2 cellular contexts compared by ENCODE assay signal in the genomic region with DNA sequence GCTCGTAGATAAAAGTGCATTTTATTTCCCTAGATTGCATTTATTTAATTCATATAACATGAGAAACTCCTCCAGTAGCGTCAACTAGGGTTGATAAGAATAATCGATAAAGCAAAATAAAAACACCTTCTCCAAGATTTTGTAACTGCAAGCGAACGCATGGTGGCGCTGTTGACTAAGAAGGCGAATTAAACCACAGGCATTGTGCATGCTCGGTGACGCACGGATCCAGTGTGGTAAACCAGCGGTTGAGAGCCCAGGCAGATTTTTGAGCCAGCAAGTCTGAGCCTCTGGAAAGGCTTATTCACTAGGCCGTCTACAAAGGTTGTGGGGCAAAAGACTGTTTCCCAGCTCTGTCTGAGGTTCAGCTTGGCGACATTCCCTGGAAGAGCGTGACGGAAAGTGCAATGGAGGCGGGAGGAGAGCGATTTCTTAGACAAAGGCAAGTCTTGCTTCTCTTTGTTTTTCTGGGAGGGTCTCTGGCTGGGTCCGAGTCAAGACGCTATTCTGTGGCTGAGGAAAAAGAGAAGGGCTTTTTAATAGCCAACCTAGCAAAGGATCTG.
TF ChIP-seq lines count a peak whose summit lies in the region.

PCDHB3 (plus strand) TSS at position 231 of the 563 bp plus-strand sequence; CDS start at position 408, 177 bp downstream.

TF ChIP-seq in K562, 482 proteins besides CTCF, POLR2A, EP300 and RAD21 (continued from another document):
- TF ChIP-seq, protein P1, sequence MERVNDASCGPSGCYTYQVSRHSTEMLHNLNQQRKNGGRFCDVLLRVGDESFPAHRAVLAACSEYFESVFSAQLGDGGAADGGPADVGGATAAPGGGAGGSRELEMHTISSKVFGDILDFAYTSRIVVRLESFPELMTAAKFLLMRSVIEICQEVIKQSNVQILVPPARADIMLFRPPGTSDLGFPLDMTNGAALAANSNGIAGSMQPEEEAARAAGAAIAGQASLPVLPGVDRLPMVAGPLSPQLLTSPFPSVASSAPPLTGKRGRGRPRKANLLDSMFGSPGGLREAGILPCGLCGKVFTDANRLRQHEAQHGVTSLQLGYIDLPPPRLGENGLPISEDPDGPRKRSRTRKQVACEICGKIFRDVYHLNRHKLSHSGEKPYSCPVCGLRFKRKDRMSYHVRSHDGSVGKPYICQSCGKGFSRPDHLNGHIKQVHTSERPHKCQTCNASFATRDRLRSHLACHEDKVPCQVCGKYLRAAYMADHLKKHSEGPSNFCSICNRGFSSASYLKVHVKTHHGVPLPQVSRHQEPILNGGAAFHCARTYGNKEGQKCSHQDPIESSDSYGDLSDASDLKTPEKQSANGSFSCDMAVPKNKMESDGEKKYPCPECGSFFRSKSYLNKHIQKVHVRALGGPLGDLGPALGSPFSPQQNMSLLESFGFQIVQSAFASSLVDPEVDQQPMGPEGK (CRISPR knock-in tag; IDR thresholded peaks at IDR 0.05; ENCODE audit: borderline replicate concordance) = no peak
- TF ChIP-seq PHF20 (IDR thresholded peaks at IDR 0.05; ENCODE audit: partially characterized antibody) (no peak), SRSF9 (IDR thresholded peaks at IDR 0.05; ENCODE audit: borderline replicate concordance, low read depth, low read length) (no peak)

TF ChIP-seq in liver, 16 proteins besides CTCF, POLR2A, EP300 and RAD21 (continued from another document):
- TF ChIP-seq, protein P2, sequence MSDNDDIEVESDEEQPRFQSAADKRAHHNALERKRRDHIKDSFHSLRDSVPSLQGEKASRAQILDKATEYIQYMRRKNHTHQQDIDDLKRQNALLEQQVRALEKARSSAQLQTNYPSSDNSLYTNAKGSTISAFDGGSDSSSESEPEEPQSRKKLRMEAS (IDR thresholded peaks at IDR 0.05) = no peak
- TF ChIP-seq JUND (IDR thresholded peaks at IDR 0.05) (no peak), HNF4G (IDR thresholded peaks at IDR 0.05) (no peak), SP1 (IDR thresholded peaks at IDR 0.05) (no peak), ZBTB33 (IDR thresholded peaks at IDR 0.05) (no peak), FOXA1 (IDR thresholded peaks at IDR 0.05) (no peak), FOXA2 (IDR thresholded peaks at IDR 0.05) (no peak), EGR1 (IDR thresholded peaks at IDR 0.05; ENCODE audit: low read depth in 2 of 2) (no peak)
- TF ChIP-seq, protein P3, sequence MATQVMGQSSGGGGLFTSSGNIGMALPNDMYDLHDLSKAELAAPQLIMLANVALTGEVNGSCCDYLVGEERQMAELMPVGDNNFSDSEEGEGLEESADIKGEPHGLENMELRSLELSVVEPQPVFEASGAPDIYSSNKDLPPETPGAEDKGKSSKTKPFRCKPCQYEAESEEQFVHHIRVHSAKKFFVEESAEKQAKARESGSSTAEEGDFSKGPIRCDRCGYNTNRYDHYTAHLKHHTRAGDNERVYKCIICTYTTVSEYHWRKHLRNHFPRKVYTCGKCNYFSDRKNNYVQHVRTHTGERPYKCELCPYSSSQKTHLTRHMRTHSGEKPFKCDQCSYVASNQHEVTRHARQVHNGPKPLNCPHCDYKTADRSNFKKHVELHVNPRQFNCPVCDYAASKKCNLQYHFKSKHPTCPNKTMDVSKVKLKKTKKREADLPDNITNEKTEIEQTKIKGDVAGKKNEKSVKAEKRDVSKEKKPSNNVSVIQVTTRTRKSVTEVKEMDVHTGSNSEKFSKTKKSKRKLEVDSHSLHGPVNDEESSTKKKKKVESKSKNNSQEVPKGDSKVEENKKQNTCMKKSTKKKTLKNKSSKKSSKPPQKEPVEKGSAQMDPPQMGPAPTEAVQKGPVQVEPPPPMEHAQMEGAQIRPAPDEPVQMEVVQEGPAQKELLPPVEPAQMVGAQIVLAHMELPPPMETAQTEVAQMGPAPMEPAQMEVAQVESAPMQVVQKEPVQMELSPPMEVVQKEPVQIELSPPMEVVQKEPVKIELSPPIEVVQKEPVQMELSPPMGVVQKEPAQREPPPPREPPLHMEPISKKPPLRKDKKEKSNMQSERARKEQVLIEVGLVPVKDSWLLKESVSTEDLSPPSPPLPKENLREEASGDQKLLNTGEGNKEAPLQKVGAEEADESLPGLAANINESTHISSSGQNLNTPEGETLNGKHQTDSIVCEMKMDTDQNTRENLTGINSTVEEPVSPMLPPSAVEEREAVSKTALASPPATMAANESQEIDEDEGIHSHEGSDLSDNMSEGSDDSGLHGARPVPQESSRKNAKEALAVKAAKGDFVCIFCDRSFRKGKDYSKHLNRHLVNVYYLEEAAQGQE (IDR thresholded peaks at IDR 0.05) = no peak
